Comparison of ENCODE assay signal across 18 cellular contexts in the genomic region with DNA sequence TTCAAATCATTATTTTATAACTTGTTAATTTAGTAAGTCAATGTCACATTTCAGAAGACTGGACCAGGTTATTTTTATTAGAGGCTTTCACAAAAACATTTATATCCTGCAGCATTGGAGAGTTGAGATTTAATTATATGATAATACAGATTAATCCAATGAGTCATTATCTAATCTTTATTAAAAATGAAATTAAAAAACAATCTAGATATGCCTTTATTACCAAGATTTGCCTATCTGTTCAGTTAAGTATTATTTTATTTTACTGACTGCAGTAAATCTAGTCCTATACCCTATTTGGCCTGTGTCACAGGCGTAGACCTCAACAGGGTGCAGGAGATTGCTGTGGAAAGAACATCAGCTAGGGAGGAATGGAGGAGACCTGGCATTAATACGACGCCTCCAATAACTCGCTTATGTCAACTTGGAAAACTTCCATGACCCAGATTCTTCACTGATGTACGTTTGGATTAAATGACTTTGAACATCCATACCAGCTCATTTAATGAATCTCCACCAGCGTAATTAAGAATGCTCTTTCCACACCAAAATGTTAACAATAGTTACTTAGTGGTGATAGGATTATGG.
"Had no signal": no experiment of that assay in that cellular context is flagged by ENCODE, and none has a peak within 500 bp of the region (broad histone marks: within the 10 kb centered on the region; RNA-seq: fewer than 3 reads in every experiment).

No MANE protein-coding gene starts in this region.

- H3K4me1 Mint-ChIP-seq: natural killer cell, WTC11 had no signal

- H3K27ac Mint-ChIP-seq: activated naive CD4-positive, alpha-beta T cell treated with anti-CD3 and anti-CD28 coated beads, Interleukin-2, amount 50 U/mL, for 72 hours; activated T-cell treated with anti-CD3 and anti-CD28 coated beads, Interleukin-2, amount 50 U/mL, for 24 hours; natural killer cell; T-cell had no signal

- H3K4me3 ChIP-seq: adrenal gland, upper lobe of right lung had no signal

- H3K9me3 Mint-ChIP-seq: activated naive CD4-positive, alpha-beta T cell treated with anti-CD3 and anti-CD28 coated beads, Interleukin-2, amount 50 U/mL, for 72 hours; activated T-cell treated with anti-CD3 and anti-CD28 coated beads, Interleukin-2, amount 50 U/mL, for 24 hours; activated T-helper 17 cell treated with anti-CD3 and anti-CD28 coated beads, Interleukin-2, amount 50 U/mL, for 72 hours; natural killer cell; T-cell; WTC11 had no signal

- H3K27me3 Mint-ChIP-seq: activated T-cell treated with anti-CD3 and anti-CD28 coated beads, Interleukin-2, amount 50 U/mL, for 24 hours; activated T-helper 17 cell treated with anti-CD3 and anti-CD28 coated beads, Interleukin-2, amount 50 U/mL, for 72 hours; T-cell had no signal

- H3K4me3 Mint-ChIP-seq: activated T-cell treated with anti-CD3 and anti-CD28 coated beads, Interleukin-2, amount 50 U/mL, for 24 hours; activated T-helper 17 cell treated with anti-CD3 and anti-CD28 coated beads, Interleukin-2, amount 50 U/mL, for 72 hours; natural killer cell; T-cell; WTC11 had no signal

- H3K4me1 ChIP-seq: adrenal gland, upper lobe of right lung had no signal

- H3K27ac ChIP-seq: adrenal gland, epithelial cell of prostate, upper lobe of right lung had no signal

- ATAC-seq: activated naive CD4-positive, alpha-beta T cell treated with anti-CD3 and anti-CD28 coated beads, Interleukin-2, amount 50 U/mL, for 72 hours; activated T-helper 17 cell treated with anti-CD3 and anti-CD28 coated beads, Interleukin-2, amount 50 U/mL, for 72 hours; natural killer cell; right cardiac atrium; stimulated activated naive CD8-positive, alpha-beta T cell treated with anti-CD3 and anti-CD28 coated beads, Interleukin-15, Interleukin-2, amounts not matched to agents 100 U/mL and 50 U/mL, for 24 hours; T-cell; upper lobe of right lung; WTC11 had no signal

- H3K27me3 ChIP-seq: adrenal gland, upper lobe of right lung had no signal

- H3K36me3 Mint-ChIP-seq: natural killer cell had no signal

- DNase-seq: activated CD8-positive, alpha-beta memory T cell treated with anti-CD3 and anti-CD28 coated beads, Interleukin-2, amount 50 U/mL, for 4 hours; activated T-cell treated with anti-CD3 and anti-CD28 coated beads, Interleukin-2, amount 50 U/mL, for 24 hours; adrenal gland; central memory CD4-positive, alpha-beta T cell; cortex of kidney; hypothalamus; midbrain; natural killer cell; right cardiac atrium; stimulated activated CD4-positive, alpha-beta T cell treated with anti-CD3 and anti-CD28 coated beads, Interleukin-12 subunit alpha, Interleukin-12 subunit beta, amount 100 ng/mL, for 4 hours; stimulated activated CD4-positive, alpha-beta T cell treated with anti-CD3 and anti-CD28 coated beads, Interleukin-4, amount 100 ng/mL, for 4 hours; stimulated activated naive CD8-positive, alpha-beta T cell treated with anti-CD3 and anti-CD28 coated beads, Interleukin-15, Interleukin-2, amounts not matched to agents 100 U/mL and 50 U/mL, for 24 hours; T-cell; upper lobe of right lung had no signal
